Comparison of ENCODE assay signal across 9 cellular contexts in genomic region chr21:34795152-34796141, GRCh38.
DNase-seq lines count a peak whose midpoint lies in the region; ATAC-seq and TF ChIP-seq lines count a peak whose summit lies in the region.
"Had no signal": no experiment of that assay in that cellular context is flagged by ENCODE, and none has a peak within 500 bp of the region (broad histone marks: within the 10 kb centered on the region; RNA-seq: fewer than 3 reads in every experiment).

No MANE protein-coding gene starts in this region.

- intact Hi-C loops in HCT116 (cut with micrococcal nuclease) = no loop called here
- intact Hi-C loops in Right ventricle myocardium superior (cut with DNase I) = no loop called here
- intact Hi-C loops in gastrocnemius medialis (cut with DNase I; ENCODE audit: low total_unique reads) = loop anchor here (1.0 to 10.0 kb wide), 7 partner anchors 48 to 609 kb away; partner anchors contain the start of gene RUNX1

- POLR2A ChIA-PET in HCT116 (lab: Charles Lee) = interaction anchor here (0.7 to 4.1 kb wide), 6 partner anchors 13 to 92 kb away, joined by 3 to 33 read pairs (median 3); no protein-coding TSS in a partner anchor

- no peaks in the 10 kb centered on the region for H3K9me2 ChIP-seq in HCT116 (ENCODE audit: insufficient read depth)

- no peaks in the 10 kb centered on the region for H3K27me3 ChIP-seq in HCT116 (ENCODE audit: insufficient read depth, low read length)
- no peaks in the 10 kb centered on the region for H3K27me3 ChIP-seq in gastrocnemius medialis

- peak overlapping the region; percentile 61 for H3K27ac ChIP-seq in HCT116 (ENCODE audit: low read depth, low read length)
- H3K27ac ChIP-seq in gastrocnemius medialis = peak overlapping the region; percentile 78 to 88 (median 84)

- H3K4me2 ChIP-seq in HCT116 (ENCODE audit: low read length) = peak overlapping the region; percentile 69

- H4K20me1 ChIP-seq in HCT116 (ENCODE audit: insufficient read depth) = no peaks in the 10 kb centered on the region

- RAD21 ChIA-PET in HCT116 (lab: Charles Lee; ENCODE audit: low non-redundant PET in 1 of 2, low total read pairs in 2 of 2, uncharacterized antibody in 2 of 2, unreplicated experiment in 2 of 2) = interaction anchor here (1.9 to 2.1 kb wide), 3 partner anchors 50 to 605 kb away, joined by 5 to 8 read pairs (median 7); no protein-coding TSS in a partner anchor

- TF ChIP-seq RAD21 in HCT116 (IDR thresholded peaks at IDR 0.05; ENCODE audit: low read depth) = peak; percentile 25

- H2AFZ ChIP-seq in HCT116 (ENCODE audit: low read depth, low read length, poor library complexity, severe bottlenecking) = no peak overlapping the region

- H3K27me3 Mint-ChIP-seq in T-helper 17 cell = no peaks in the 10 kb centered on the region
- H3K27me3 Mint-ChIP-seq: IgD-negative memory B cell had no signal

- BruUV-seq in HCT116 (replicated peaks; lab: Mats Ljungman, UMichigan) = no TSS peak

- no peaks in the 10 kb centered on the region for H3K9me3 ChIP-seq in HCT116 (ENCODE audit: control insufficient read depth in 1 of 2, insufficient read depth in 1 of 2, low read depth in 1 of 2, low read length in 2 of 2)
- no peaks in the 10 kb centered on the region for H3K9me3 ChIP-seq in T-helper 17 cell (ENCODE audit: control insufficient read depth, low read length, poor library complexity, severe bottlenecking)
- no peaks in the 10 kb centered on the region for H3K9me3 ChIP-seq in gastrocnemius medialis

- H3K4me1 ChIP-seq in HCT116 (ENCODE audit: control insufficient read depth in 1 of 2, insufficient read depth in 2 of 2, low read length in 2 of 2) (peaks cover 52 to 59% of the 10 kb centered on the region in 2 experiments), gastrocnemius medialis (peaks cover 33 to 42% of the 10 kb centered on the region in 2 donors)

- DNase-seq in HCT116 (ENCODE audit: low read depth, low spot score) = peak; percentile 61
- DNase-seq in T-helper 17 cell = no peak
- no peak for DNase-seq in Right ventricle myocardium superior
- peak in 1 of 2 donors; percentile 70 for DNase-seq in gastrocnemius medialis
- no peak for DNase-seq in SHP77 (lab: John Stamatoyannopoulos, UW)
- no peak for DNase-seq in NCI-H146 (lab: John Stamatoyannopoulos, UW)

- H3K4me3 Mint-ChIP-seq in T-helper 17 cell = no peak overlapping the region

- peaks cover 4 to 10% of the 10 kb centered on the region in 2 experiments; a peak in 3 of 4 replicates for H3K36me3 ChIP-seq in HCT116 (ENCODE audit: control insufficient read depth in 1 of 2, insufficient read depth in 2 of 2, low read length in 2 of 2)
- peaks cover 0 to 33% of the 10 kb centered on the region in 2 donors for H3K36me3 ChIP-seq in gastrocnemius medialis

- ATAC-seq in HCT116 (peak; percentile 64), T-helper 17 cell (no peak), Right ventricle myocardium superior (ENCODE audit: poor library complexity) (peak; percentile 62), gastrocnemius medialis (peak; percentile 77 to 80), GM19351 (IDR thresholded peaks at IDR 0.05; ENCODE audit: unreplicated experiment) (no peak), HG02885 (IDR thresholded peaks at IDR 0.05; ENCODE audit: poor library complexity, unreplicated experiment) (no peak)

- no peaks in the 10 kb centered on the region for H3K4me1 Mint-ChIP-seq in T-helper 17 cell
- H3K4me1 Mint-ChIP-seq: IgD-negative memory B cell had no signal

- H3K4me3 ChIP-seq in HCT116 (replicated peaks in 1 of 2; ENCODE audit: low read depth in 1 of 2, low read length in 2 of 2) (peak overlapping the region in 1 of 2 experiments; percentile 28; a peak in 2 of 4 replicates), gastrocnemius medialis (peak overlapping the region in 1 of 4 donors; percentile 9)

- peak overlapping the region; percentile 46 for H3K9ac ChIP-seq in HCT116 (ENCODE audit: low read length)

- no peaks in the 10 kb centered on the region for H3K79me2 ChIP-seq in HCT116 (ENCODE audit: insufficient read depth, low read length)

- peak in 2 of 3 experiments; percentile 6 to 13; a peak in 1 of 6 replicates for TF ChIP-seq CTCF in HCT116 (IDR thresholded peaks at IDR 0.05 in 2 of 3, conservative IDR thresholded peaks at IDR 0.05 in 1 of 3; ENCODE audit: borderline replicate concordance in 1 of 3, insufficient read depth in 1 of 3, low read depth in 2 of 3, low read length in 2 of 3)
- TF ChIP-seq CTCF in gastrocnemius medialis (IDR thresholded peaks at IDR 0.05 in 4 of 5, conservative IDR thresholded peaks at IDR 0.05 in 1 of 5) = peak in 4 of 5 experiments; percentile 18 to 30 (median 24)

- TF ChIP-seq POLR2A in HCT116 (IDR thresholded peaks at IDR 0.05; ENCODE audit: borderline replicate concordance, extremely low read depth, insufficient read depth, insufficient read length) (no peak), gastrocnemius medialis (IDR thresholded peaks at IDR 0.05) (no peak)

- in situ Hi-C loops in gastrocnemius medialis (cut with MboI; ENCODE audit: low sequenced_read_pairs in 4 of 4) = loop anchor here in 3 of 4 donors (10.0 to 25.0 kb wide), 4 partner anchors 79 to 242 kb away; partner anchors contain the start of gene RUNX1 (in 1 of the 3)

- peaks cover 16% of the 10 kb centered on the region for H3K36me3 Mint-ChIP-seq in T-helper 17 cell (ENCODE audit: low read depth)

- peak overlapping the region; percentile 24 for H3K27ac Mint-ChIP-seq in T-helper 17 cell

- CTCF ChIA-PET in HCT116 (lab: Charles Lee) = interaction anchor here (0.6 to 2.9 kb wide), 5 partner anchors 12 to 255 kb away, joined by 3 to 21 read pairs (median 5); no protein-coding TSS in a partner anchor

TF ChIP-seq in HCT116, 20 proteins besides CTCF, POLR2A, EP300 and RAD21 (continues in another document):
- TF ChIP-seq FOSL1 (IDR thresholded peaks at IDR 0.05; ENCODE audit: low read depth) = no peak
- TF ChIP-seq TCF7L2 (IDR thresholded peaks at IDR 0.05; ENCODE audit: borderline replicate concordance, extremely low read depth, insufficient read depth, insufficient read length) = no peak
- no peak for TF ChIP-seq ZNF274 (IDR thresholded peaks at IDR 0.05; ENCODE audit: low read depth, low read length)
- TF ChIP-seq YY1 (IDR thresholded peaks at IDR 0.05; ENCODE audit: extremely low read depth, insufficient replicate concordance, low read depth, low read length) = peak; percentile 44
- no peak for TF ChIP-seq JUND (IDR thresholded peaks at IDR 0.05)
- TF ChIP-seq EZH2phosphoT487 (IDR thresholded peaks at IDR 0.05; ENCODE audit: borderline replicate concordance) = no peak
- TF ChIP-seq SRF (IDR thresholded peaks at IDR 0.05; ENCODE audit: low read depth) = no peak
- 0 out of 2 replicates have a peak, but pooled peaks have one; percentile 36 for TF ChIP-seq POLR2AphosphoS5 (IDR thresholded peaks at IDR 0.05; ENCODE audit: low read depth, low read length)
- no peak for TF ChIP-seq ZFX (IDR thresholded peaks at IDR 0.05)
- peak; percentile 56 for TF ChIP-seq CEBPB (IDR thresholded peaks at IDR 0.05; ENCODE audit: low read depth)
- peak; percentile 51 for TF ChIP-seq SP1 (IDR thresholded peaks at IDR 0.05; ENCODE audit: low read depth)
- no peak for TF ChIP-seq ATF3 (IDR thresholded peaks at IDR 0.05)
- TF ChIP-seq EGR1 (IDR thresholded peaks at IDR 0.05; ENCODE audit: low read depth) = no peak
- peak; percentile 31; the same call in 1 of the 2 replicates for TF ChIP-seq SIN3A (IDR thresholded peaks at IDR 0.05; ENCODE audit: low read depth)
- TF ChIP-seq REST (IDR thresholded peaks at IDR 0.05; ENCODE audit: low read depth) = no peak
- TF ChIP-seq CBX3 (IDR thresholded peaks at IDR 0.05; ENCODE audit: low read depth) = 0 out of 2 replicates have a peak, but pooled peaks have one; percentile 10
- peak; percentile 68; the same call in 1 of the 2 replicates for TF ChIP-seq MAX (IDR thresholded peaks at IDR 0.05)
- TF ChIP-seq ELF1 (IDR thresholded peaks at IDR 0.05; ENCODE audit: borderline replicate concordance, low read depth) = no peak
- no peak for TF ChIP-seq EZH2 (IDR thresholded peaks at IDR 0.05)

Comparison
In these comparisons a context has a peak if more than half of its experiments do, and no peak if none do; other contexts are left out.
1. ATAC-seq: peak in HCT116 (single experiment), Right ventricle myocardium superior (single experiment) and gastrocnemius medialis (2 of 2); none in T-helper 17 cell (single experiment), GM19351 (single experiment) and HG02885 (single experiment).